In genomic region chr15:101615986-101616848, GRCh38 we compare ENCODE assay signal across 8 cellular contexts. TPM values are rescaled to one million over a fixed set of nuclear protein-coding genes. Genes with fewer than 3 reads are reported as not detected.
DNase-seq lines count a peak whose midpoint lies in the region; ATAC-seq and TF ChIP-seq lines count a peak whose summit lies in the region.

No MANE protein-coding gene starts in this region.

- CTCF ChIA-PET in SK-N-SH (lab: Yijun Ruan, JAX) = interaction anchor here (0.8 to 2.5 kb wide), 3 partner anchors 9 to 26 kb away, joined by 3 to 8 read pairs (median 6); no protein-coding TSS in a partner anchor

- no peak overlapping the region for H3K4me2 ChIP-seq in SK-N-SH

- no peaks in the 10 kb centered on the region for H3K36me3 ChIP-seq in muscle layer of colon (ENCODE audit: insufficient read depth, low read length)
- no peaks in the 10 kb centered on the region for H3K36me3 ChIP-seq in SK-N-SH (replicated peaks in 1 of 2; ENCODE audit: control insufficient read depth in 1 of 2, insufficient read depth in 2 of 2, low read length in 1 of 2)

- H4K20me1 ChIP-seq in SK-N-SH (ENCODE audit: insufficient read depth) = no peaks in the 10 kb centered on the region

- no peak overlapping the region for H3K4me3 ChIP-seq in epithelial cell of esophagus (ENCODE audit: low read length)
- peak overlapping the region; percentile 13 to 51 for H3K4me3 ChIP-seq in muscle layer of colon (ENCODE audit: low read depth in 1 of 2, low read length in 2 of 2)
- no peak overlapping the region for H3K4me3 ChIP-seq in SK-N-SH (ENCODE audit: low read depth in 2 of 2, low read length in 1 of 2)

- POLR2A ChIA-PET in SK-N-SH (lab: Yijun Ruan, JAX) = no interaction called here

- H3F3A ChIP-seq in SK-N-SH (replicated peaks; ENCODE audit: insufficient read depth) = no peaks in the 10 kb centered on the region

- TF ChIP-seq CTCF in C4-2B (conservative IDR thresholded peaks at IDR 0.05) = no peak; the same call in 1 of the 2 replicates
- no peak for TF ChIP-seq CTCF in epithelial cell of esophagus (IDR thresholded peaks at IDR 0.05; ENCODE audit: insufficient read depth, low read depth, low read length, missing control alignments)
- no peak for TF ChIP-seq CTCF in SK-N-SH (IDR thresholded peaks at IDR 0.05)

- H3K4me1 ChIP-seq in muscle layer of colon (ENCODE audit: insufficient read depth, low read length) = peaks cover 21% of the 10 kb centered on the region
- peaks cover 0 to 76% of the 10 kb centered on the region in 2 experiments; a peak in 2 of 4 replicates for H3K4me1 ChIP-seq in SK-N-SH (ENCODE audit: control insufficient read depth in 1 of 2, insufficient read depth in 2 of 2, low read depth in 1 of 2, low read length in 1 of 2)

- H2AFZ ChIP-seq in SK-N-SH (ENCODE audit: low read depth) = no peak overlapping the region

- no peaks in the 10 kb centered on the region for H3K9me3 ChIP-seq in muscle layer of colon (ENCODE audit: low read length)
- H3K9me3 ChIP-seq in SK-N-SH = no peaks in the 10 kb centered on the region

- no peak for TF ChIP-seq RAD21 in SK-N-SH (IDR thresholded peaks at IDR 0.05; ENCODE audit: low read length)

- H3K27me3 ChIP-seq in muscle layer of colon (ENCODE audit: control insufficient read depth in 1 of 2, insufficient read depth in 2 of 2, low read length in 2 of 2) = no peaks in the 10 kb centered on the region
- H3K27me3 ChIP-seq in SK-N-SH (ENCODE audit: insufficient read depth) = no peaks in the 10 kb centered on the region

- H3K9ac ChIP-seq in muscle layer of colon (ENCODE audit: low read length) = no peak overlapping the region
- no peak overlapping the region for H3K9ac ChIP-seq in SK-N-SH

- no peaks in the 10 kb centered on the region for H3K79me2 ChIP-seq in SK-N-SH (ENCODE audit: insufficient read depth)

- peak overlapping the region; percentile 61 for H3K27ac ChIP-seq in C4-2B
- no peak overlapping the region for H3K27ac ChIP-seq in muscle layer of colon (ENCODE audit: low read depth, low read length)
- no peak overlapping the region for H3K27ac ChIP-seq in SK-N-SH (ENCODE audit: low read depth in 2 of 2, low read length in 1 of 2)

- no peak for TF ChIP-seq EP300 in SK-N-SH (IDR thresholded peaks at IDR 0.05; ENCODE audit: borderline replicate concordance in 1 of 2, low read depth in 1 of 2, low read length in 1 of 2)

- no peaks in the 10 kb centered on the region for H3K9me2 ChIP-seq in SK-N-SH

- DNase-seq in NCI-H1694 treated with DMSO at 0.1 percent for 48 hours (lab: John Stamatoyannopoulos, UW) (peak; percentile 8), epithelial cell of esophagus (ENCODE audit: low read depth) (peak; percentile 83), KG1 (lab: John Stamatoyannopoulos, UW) (no peak), SK-N-SH (no peak), CD1c-positive myeloid dendritic cell (ENCODE audit: extremely low spot score) (no peak)

- WGBS in SK-N-SH (ENCODE audit: low lambda C conversion rate) = 77% methylated on average over 23 of the region's 25 CpGs

- ATAC-seq in SK-N-SH treated with all-trans-retinoic acid at 6 μM for 48 hours = no peak

TF ChIP-seq in SK-N-SH, 30 proteins besides CTCF, POLR2A, EP300 and RAD21:
- TF ChIP-seq SIN3A (IDR thresholded peaks at IDR 0.05; ENCODE audit: borderline replicate concordance, low read depth, low read length) = no peak
- TF ChIP-seq MEF2A (IDR thresholded peaks at IDR 0.05; ENCODE audit: borderline replicate concordance, low read depth) = no peak
- TF ChIP-seq TEAD4 (IDR thresholded peaks at IDR 0.05; ENCODE audit: borderline replicate concordance, insufficient read depth) = no peak

TF ChIP-seq in SK-N-SH treated with all-trans-retinoic acid at 6 μM for 48 hours, 23 proteins besides CTCF, POLR2A, EP300 and RAD21:
- TF ChIP-seq RARB (CRISPR knock-in tag; IDR thresholded peaks at IDR 0.05) = no peak

RNA-seq across cellular contexts. Expression of gene TM2D3, which starts 36.0 kb away (rescaled TPM):
- polyA plus RNA-seq in SK-N-SH (2012; rRNA removed) = 71.6 and 73.3 TPM in 2 replicates
- polyA plus RNA-seq in SK-N-SH (2012; cell fraction: cytosol; rRNA removed) = 66.3 and 69.5 TPM in 2 replicates
- polyA plus RNA-seq in SK-N-SH (2012; cell fraction: nucleus; rRNA removed) = 74.8 and 94.3 TPM in 2 replicates

Comparison
In these comparisons a context has a peak if more than half of its experiments do, and no peak if none do; other contexts are left out.
1. DNase-seq: peak in NCI-H1694 treated with DMSO at 0.1 percent for 48 hours (single experiment) and epithelial cell of esophagus (single experiment); none in KG1 (single experiment), SK-N-SH (single experiment) and CD1c-positive myeloid dendritic cell (single experiment).
2. H3K4me3 ChIP-seq: peak in muscle layer of colon (2 of 2); none in epithelial cell of esophagus (single experiment) and SK-N-SH (0 of 2).